ENCODE assay signal across 1 cellular context in genomic region chr15:53414167-53414566, GRCh38.
TF ChIP-seq lines count a peak whose summit lies in the region.

No MANE protein-coding gene starts in this region.

TF ChIP-seq in HepG2, 621 proteins besides CTCF, POLR2A, EP300 and RAD21 (continued from another document and continues in another):
- no peak for TF ChIP-seq ZNF724P (CRISPR knock-in tag; IDR thresholded peaks at IDR 0.05; ENCODE audit: borderline replicate concordance)
- TF ChIP-seq ARID4A (CRISPR knock-in tag; IDR thresholded peaks at IDR 0.05; ENCODE audit: borderline replicate concordance), result no peak
- no peak for TF ChIP-seq IKZF4 (CRISPR knock-in tag; IDR thresholded peaks at IDR 0.05; ENCODE audit: borderline replicate concordance, low read depth, not compliant biosample characterization)
- no peak for TF ChIP-seq SMAD3 (CRISPR knock-in tag; IDR thresholded peaks at IDR 0.05)
- TF ChIP-seq ZNF17 (CRISPR knock-in tag; IDR thresholded peaks at IDR 0.05), result no peak
- no peak for TF ChIP-seq ATAD3A (CRISPR knock-in tag; IDR thresholded peaks at IDR 0.05)
- no peak for TF ChIP-seq ZNF670 (CRISPR knock-in tag; IDR thresholded peaks at IDR 0.05; ENCODE audit: borderline replicate concordance)
- TF ChIP-seq POLR2AphosphoS2 (IDR thresholded peaks at IDR 0.05; ENCODE audit: low read depth, low read length), result no peak
- no peak for TF ChIP-seq ZFP36 (IDR thresholded peaks at IDR 0.05; ENCODE audit: borderline replicate concordance, low read depth, low read length, partially characterized antibody)
- TF ChIP-seq ZFP37 (CRISPR knock-in tag; IDR thresholded peaks at IDR 0.05; ENCODE audit: borderline replicate concordance), result no peak
- no peak for TF ChIP-seq ZNF503 (CRISPR knock-in tag; IDR thresholded peaks at IDR 0.05)
- TF ChIP-seq HDAC2 (CRISPR knock-in tag; IDR thresholded peaks at IDR 0.05), result no peak
- no peak for TF ChIP-seq NR2F6 (IDR thresholded peaks at IDR 0.05)
- TF ChIP-seq NR2F6 (CRISPR knock-in tag; IDR thresholded peaks at IDR 0.05), result peak; percentile 37; the same call in 1 of the 2 replicates
- peak; percentile 66; the same call in 1 of the 2 replicates for TF ChIP-seq HMG20A (CRISPR knock-in tag; IDR thresholded peaks at IDR 0.05; ENCODE audit: borderline replicate concordance)
- TF ChIP-seq, protein P1, sequence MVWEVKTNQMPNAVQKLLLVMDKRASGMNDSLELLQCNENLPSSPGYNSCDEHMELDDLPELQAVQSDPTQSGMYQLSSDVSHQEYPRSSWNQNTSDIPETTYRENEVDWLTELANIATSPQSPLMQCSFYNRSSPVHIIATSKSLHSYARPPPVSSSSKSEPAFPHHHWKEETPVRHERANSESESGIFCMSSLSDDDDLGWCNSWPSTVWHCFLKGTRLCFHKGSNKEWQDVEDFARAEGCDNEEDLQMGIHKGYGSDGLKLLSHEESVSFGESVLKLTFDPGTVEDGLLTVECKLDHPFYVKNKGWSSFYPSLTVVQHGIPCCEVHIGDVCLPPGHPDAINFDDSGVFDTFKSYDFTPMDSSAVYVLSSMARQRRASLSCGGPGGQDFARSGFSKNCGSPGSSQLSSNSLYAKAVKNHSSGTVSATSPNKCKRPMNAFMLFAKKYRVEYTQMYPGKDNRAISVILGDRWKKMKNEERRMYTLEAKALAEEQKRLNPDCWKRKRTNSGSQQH (CRISPR knock-in tag; IDR thresholded peaks at IDR 0.05; ENCODE audit: low read depth), result no peak
- no peak for TF ChIP-seq CEBPG (CRISPR knock-in tag; IDR thresholded peaks at IDR 0.05)
- TF ChIP-seq TGIF2 (CRISPR knock-in tag; IDR thresholded peaks at IDR 0.05), result no peak
- TF ChIP-seq ZNF263 (CRISPR knock-in tag; IDR thresholded peaks at IDR 0.05), result no peak
- TF ChIP-seq, protein P2, sequence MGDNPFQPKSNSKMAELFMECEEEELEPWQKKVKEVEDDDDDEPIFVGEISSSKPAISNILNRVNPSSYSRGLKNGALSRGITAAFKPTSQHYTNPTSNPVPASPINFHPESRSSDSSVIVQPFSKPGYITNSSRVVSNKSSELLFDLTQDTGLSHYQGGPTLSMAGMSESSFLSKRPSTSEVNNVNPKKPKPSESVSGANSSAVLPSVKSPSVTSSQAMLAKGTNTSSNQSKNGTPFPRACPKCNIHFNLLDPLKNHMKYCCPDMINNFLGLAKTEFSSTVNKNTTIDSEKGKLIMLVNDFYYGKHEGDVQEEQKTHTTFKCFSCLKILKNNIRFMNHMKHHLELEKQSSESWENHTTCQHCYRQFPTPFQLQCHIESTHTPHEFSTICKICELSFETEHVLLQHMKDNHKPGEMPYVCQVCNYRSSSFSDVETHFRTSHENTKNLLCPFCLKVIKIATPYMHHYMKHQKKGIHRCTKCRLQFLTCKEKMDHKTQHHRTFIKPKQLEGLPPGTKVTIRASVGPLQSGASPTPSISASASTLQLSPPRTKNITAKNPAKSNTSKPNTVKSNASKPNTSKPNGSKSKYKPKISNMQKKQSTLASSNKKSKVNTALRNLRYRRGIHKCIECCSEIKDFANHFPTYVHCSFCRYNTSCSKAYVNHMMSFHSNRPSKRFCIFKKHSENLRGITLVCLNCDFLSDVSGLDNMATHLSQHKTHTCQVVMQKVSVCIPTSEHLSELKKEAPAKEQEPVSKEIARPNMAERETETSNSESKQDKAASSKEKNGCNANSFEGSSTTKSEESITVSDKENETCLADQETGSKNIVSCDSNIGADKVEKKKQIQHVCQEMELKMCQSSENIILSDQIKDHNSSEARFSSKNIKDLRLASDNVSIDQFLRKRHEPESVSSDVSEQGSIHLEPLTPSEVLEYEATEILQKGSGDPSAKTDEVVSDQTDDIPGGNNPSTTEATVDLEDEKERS (CRISPR knock-in tag; IDR thresholded peaks at IDR 0.05), result 0 out of 2 replicates have a peak, but pooled peaks have one; percentile 49
- 0 out of 3 replicates have a peak, but pooled peaks have one; percentile 48 for TF ChIP-seq MXI1 (IDR thresholded peaks at IDR 0.05; ENCODE audit: borderline replicate concordance, low read depth, low read length)
- no peak for TF ChIP-seq MTA1 (CRISPR knock-in tag; IDR thresholded peaks at IDR 0.05; ENCODE audit: borderline replicate concordance)
- TF ChIP-seq KLF11 (CRISPR knock-in tag; IDR thresholded peaks at IDR 0.05), result no peak
- TF ChIP-seq ZNF362 (CRISPR knock-in tag; IDR thresholded peaks at IDR 0.05; ENCODE audit: borderline replicate concordance), result no peak
- no peak for TF ChIP-seq HMG20B (CRISPR knock-in tag; conservative IDR thresholded peaks at IDR 0.05)
- TF ChIP-seq ZMYM3 (CRISPR knock-in tag; IDR thresholded peaks at IDR 0.05), result peak; percentile 71
- 0 out of 2 replicates have a peak, but pooled peaks have one; percentile 45 for TF ChIP-seq ZNF33B (CRISPR knock-in tag; IDR thresholded peaks at IDR 0.05)
- TF ChIP-seq ZNF572 (CRISPR knock-in tag; IDR thresholded peaks at IDR 0.05), result no peak
- no peak for TF ChIP-seq ZNF816 (CRISPR knock-in tag; IDR thresholded peaks at IDR 0.05; ENCODE audit: borderline replicate concordance)
- TF ChIP-seq ZNF841 (CRISPR knock-in tag; IDR thresholded peaks at IDR 0.05; ENCODE audit: borderline replicate concordance), result no peak
- no peak for TF ChIP-seq ZNF142 (CRISPR knock-in tag; IDR thresholded peaks at IDR 0.05)
- no peak for TF ChIP-seq ZNF543 (CRISPR knock-in tag; IDR thresholded peaks at IDR 0.05)
- no peak for TF ChIP-seq ZBTB33 (CRISPR knock-in tag; IDR thresholded peaks at IDR 0.05)
- no peak for TF ChIP-seq ZBTB7B (CRISPR knock-in tag; IDR thresholded peaks at IDR 0.05)
- TF ChIP-seq ZNF800 (CRISPR knock-in tag; IDR thresholded peaks at IDR 0.05), result no peak
- TF ChIP-seq, protein P3, sequence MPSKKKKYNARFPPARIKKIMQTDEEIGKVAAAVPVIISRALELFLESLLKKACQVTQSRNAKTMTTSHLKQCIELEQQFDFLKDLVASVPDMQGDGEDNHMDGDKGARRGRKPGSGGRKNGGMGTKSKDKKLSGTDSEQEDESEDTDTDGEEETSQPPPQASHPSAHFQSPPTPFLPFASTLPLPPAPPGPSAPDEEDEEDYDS (CRISPR knock-in tag; IDR thresholded peaks at IDR 0.05), result no peak
